In the genomic region with DNA sequence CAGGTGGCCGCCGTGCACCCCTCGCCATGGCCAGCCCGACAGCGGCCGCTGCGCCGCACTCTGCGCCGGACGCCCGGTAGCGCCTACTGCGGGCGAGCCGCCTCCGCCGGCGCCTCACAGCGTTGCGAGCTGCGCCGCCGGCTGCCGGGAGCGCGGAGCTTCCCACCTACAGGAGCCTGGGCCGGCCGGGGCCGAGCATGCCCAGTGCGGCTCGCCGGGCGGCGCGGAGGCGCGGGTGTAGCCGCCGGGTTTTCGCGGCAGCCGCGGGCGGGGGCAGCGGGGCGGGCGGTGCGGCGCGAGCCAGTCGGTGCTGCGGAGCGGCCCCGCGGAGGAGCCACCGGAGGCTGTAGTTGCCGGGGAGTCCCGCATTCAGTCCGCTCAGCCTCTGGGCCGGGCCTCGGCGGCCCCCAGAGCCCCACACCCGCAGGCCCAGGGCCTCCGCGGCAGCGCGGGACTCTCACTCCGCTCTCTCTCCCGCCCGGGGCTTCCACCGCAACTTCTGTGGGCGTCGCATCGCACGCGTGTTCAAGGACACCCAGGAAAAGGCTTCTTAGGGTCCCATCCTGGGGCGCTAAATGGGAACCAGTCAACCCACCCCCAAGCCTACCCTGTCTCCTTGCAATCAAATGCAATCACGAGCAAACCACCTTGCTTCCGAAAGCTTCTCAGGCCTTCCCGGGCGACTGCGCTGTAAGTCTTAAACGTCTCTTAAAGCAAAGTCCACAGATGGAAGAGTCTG, we compare ENCODE assay signal across 7 cellular contexts. TPM values are rescaled to one million over a fixed set of nuclear protein-coding genes. Genes with fewer than 3 reads are reported as not detected.
A peak's percentile ranks its signal among the peaks of the same experiment; 100 is the strongest.
DNase-seq lines count a peak whose midpoint lies in the region; ATAC-seq, FAIRE-seq and TF ChIP-seq lines count a peak whose summit lies in the region.

A gene (minus strand): TSS at position 143 of the 739 bp plus-strand sequence. CDS start 20,518 bp downstream, outside the sequence.

- H3K36me3 Mint-ChIP-seq in activated B cell treated with CpG ODN at 0.5 μM for 24 hours (ENCODE audit: low read depth) (no peaks in the 10 kb centered on the region), immature natural killer cell (no peaks in the 10 kb centered on the region)

- no peaks in the 10 kb centered on the region for H3K36me3 ChIP-seq in small intestine (ENCODE audit: control insufficient read depth in 2 of 2, insufficient read depth in 2 of 2, low read length in 2 of 2)

- H3K27ac Mint-ChIP-seq in activated B cell treated with CpG ODN at 0.5 μM for 24 hours: peak within 1 kb of the TSS; percentile 62
- peak within 1 kb of the TSS; percentile 75 to 90 (median 84) for H3K27ac Mint-ChIP-seq in immature natural killer cell

- H3K27ac ChIP-seq in small intestine (ENCODE audit: low read depth in 1 of 2, low read length in 1 of 2): peak within 1 kb of the TSS; percentile 63 to 90

- intact Hi-C loops in activated B cell treated with CpG ODN at 0.5 μM for 24 hours (cut with micrococcal nuclease): loop anchor here (1.0 to 10.0 kb wide), 7 partner anchors 268 to 1712 kb away; a partner anchor contains a TSS

- CTCF ChIA-PET in activated B cell treated with CpG ODN at 0.5 μM for 24 hours (lab: Charles Lee): no interaction called here

- no peaks in the 10 kb centered on the region for H3K9me3 Mint-ChIP-seq in activated B cell treated with CpG ODN at 0.5 μM for 24 hours
- no peaks in the 10 kb centered on the region for H3K9me3 Mint-ChIP-seq in immature natural killer cell

- H3K9me3 ChIP-seq in small intestine (ENCODE audit: control insufficient read depth, low read depth): no peaks in the 10 kb centered on the region

- H3K27me3 Mint-ChIP-seq in activated B cell treated with CpG ODN at 0.5 μM for 24 hours (peaks cover 21% of the 10 kb centered on the region), immature natural killer cell (ENCODE audit: low read depth in 3 of 3) (peaks cover 14 to 20% (median 15%) of the 10 kb centered on the region in 3 donors)

- H3K4me1 ChIP-seq in small intestine (ENCODE audit: control insufficient read depth in 2 of 2, insufficient read depth in 1 of 2, low read depth in 1 of 2, low read length in 1 of 2): no peaks in the 10 kb centered on the region

- TF ChIP-seq CTCF in activated B cell treated with CpG ODN at 0.5 μM for 24 hours (IDR thresholded peaks at IDR 0.05) (no peak), cardiac fibroblast (IDR thresholded peaks at IDR 0.05; ENCODE audit: low read depth, low read length) (no peak)

- peak; percentile 77 for ATAC-seq in HG02884 (IDR thresholded peaks at IDR 0.05; ENCODE audit: unreplicated experiment)
- ATAC-seq in activated B cell treated with CpG ODN at 0.5 μM for 24 hours (ENCODE audit: low read depth): peak; percentile 78

- POLR2A ChIA-PET in activated B cell treated with CpG ODN at 0.5 μM for 24 hours (lab: Charles Lee): interaction anchor here (1.0 to 1.4 kb wide), 2 partner anchors 406 to 415 kb away, joined by 3 to 5 read pairs; a partner anchor contains a TSS

- H3K4me3 Mint-ChIP-seq in activated B cell treated with CpG ODN at 0.5 μM for 24 hours (peak within 1 kb of the TSS; percentile 89), immature natural killer cell (peak within 1 kb of the TSS; percentile 91 to 94 (median 92))

- H3K4me3 ChIP-seq in cardiac fibroblast (replicated peaks in 1 of 2; ENCODE audit: low read depth in 2 of 2, low read length in 2 of 2) (peak within 1 kb of the TSS; percentile 78 to 83), small intestine (ENCODE audit: low read depth in 1 of 2, low read length in 2 of 2) (peak within 1 kb of the TSS; percentile 81 to 88)

- H3K27me3 ChIP-seq in small intestine (ENCODE audit: control insufficient read depth in 2 of 2, insufficient read depth in 2 of 2, low read length in 2 of 2): peaks cover 0 to 7% of the 10 kb centered on the region in 2 donors

- peak; percentile 67 for DNase-seq in GM18507 (ENCODE audit: extremely low spot score, insufficient read length, low read depth)
- DNase-seq in NCI-H1694 treated with DMSO at 0.1 percent for 48 hours (lab: John Stamatoyannopoulos, UW): peak; percentile 39
- peak; percentile 87 for DNase-seq in activated B cell treated with CpG ODN at 0.5 μM for 24 hours
- DNase-seq in cardiac fibroblast (ENCODE audit: low read depth in 2 of 2): peak; percentile 84 to 93
- peak; percentile 86 to 90 (median 89) for DNase-seq in immature natural killer cell
- DNase-seq in small intestine: peak; percentile 85

- FAIRE-seq in GM18507 (lab: Jason Lieb, UNC) (no peak), small intestine (lab: Jason Lieb, UNC) (no peak)

- 0 to 1% (median 1%) methylated on average over 43 to 84 of the region's 84 CpGs for WGBS in small intestine, 3 donors

- H3K4me1 Mint-ChIP-seq in activated B cell treated with CpG ODN at 0.5 μM for 24 hours (peaks cover 13% of the 10 kb centered on the region), immature natural killer cell (peaks cover 8 to 23% of the 10 kb centered on the region in 2 donors)

RNA-seq across cellular contexts. Expression of the gene that starts here (rescaled TPM):
- total RNA-seq in activated B cell treated with CpG ODN at 0.5 μM for 24 hours: 0.44 and 1.0 TPM in 2 replicates
- polyA plus RNA-seq in immature natural killer cell: 1 to 10 TPM in 2 of 3 donors, under 1 TPM in 1; 0.63 to 3.4 (median 2.9) TPM
- under 1 TPM; under 0.01 to 1.00 (median 0.22) TPM for polyA plus RNA-seq in small intestine

Comparison
In these comparisons a context has a peak if more than half of its experiments do, and no peak if none do; other contexts are left out.
1. Peak in every context shown above with its lines: DNase-seq, ATAC-seq, H3K4me3 ChIP-seq and H3K27ac ChIP-seq.
2. Peak in DNase-seq, H3K4me3 ChIP-seq and H3K27ac ChIP-seq in small intestine; RNA of the gene not detected or under 1 TPM.
3. DNase-seq: peak in every context shown above with its lines; median percentile 89 in immature natural killer cell; 88 in cardiac fibroblast; 87 in activated B cell treated with CpG ODN at 0.5 μM for 24 hours; 85 in small intestine; 67 in GM18507; 39 in NCI-H1694 treated with DMSO at 0.1 percent for 48 hours.